In the genomic region with DNA sequence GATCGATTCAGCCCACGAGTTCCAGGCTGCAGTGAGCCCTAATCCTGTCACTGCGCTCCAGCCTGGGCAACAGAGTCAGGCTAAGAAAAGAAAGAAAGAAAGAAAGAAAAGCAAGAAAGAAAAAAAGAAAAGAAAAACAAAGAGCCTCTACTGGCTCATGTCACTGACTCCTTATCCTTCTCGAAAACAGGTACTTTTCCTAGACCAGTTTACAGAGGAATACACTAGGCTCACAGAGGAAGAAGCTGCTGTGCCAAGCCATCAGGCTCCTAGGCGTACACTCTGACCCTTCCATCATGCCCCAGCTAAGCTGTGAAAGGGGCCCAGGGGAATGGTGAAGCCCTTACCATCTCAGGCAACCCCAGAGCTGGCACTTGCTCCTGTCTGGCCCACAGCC, we compare ENCODE assay signal across 9 cellular contexts. TPM values are rescaled to one million over a fixed set of nuclear protein-coding genes. Genes with fewer than 3 reads are reported as not detected.
DNase-seq lines count a peak whose midpoint lies in the region; ATAC-seq and TF ChIP-seq lines count a peak whose summit lies in the region.
"Not testable (repeated sequence)": the region's sequence is repeated elsewhere in the genome, so short reads cannot be mapped to it uniquely, and the experiment has no call there.
"Had no signal": no experiment of that assay in that cellular context is flagged by ENCODE, and none has a peak within 500 bp of the region (broad histone marks: within the 10 kb centered on the region; RNA-seq: fewer than 3 reads in every experiment).

No MANE protein-coding gene starts in this region.

- peak; percentile 24 for DNase-seq in D341Med (ENCODE audit: low spot score)
- not testable (repeated sequence) for DNase-seq in Panc1 (ENCODE audit: low read depth, low spot score); activated CD4-positive, alpha-beta T cell treated with anti-CD3 and anti-CD28 coated beads, Interleukin-2, amount 10 ng/mL, durations not matched to agents 7 days and 5 days; activated naive CD8-positive, alpha-beta T cell treated with anti-CD3 and anti-CD28 coated beads, Interleukin-2, amount 10 ng/mL, durations not matched to agents 7 days and 5 days; natural killer cell
- DNase-seq in iPS-NIHi11 (ENCODE audit: low spot score): peak; percentile 1
- DNase-seq in osteoblast (ENCODE audit: insufficient read length, low spot score, missing footprints): peak; percentile 84
- peak; percentile 6 to 17 for DNase-seq in aorta

- H2AFZ ChIP-seq in osteoblast (ENCODE audit: low read length): not testable (repeated sequence)

- 67 to 89% methylated on average over 5 of the region's 5 CpGs for WGBS in aorta, 2 donors

- CTCF ChIA-PET in Panc1 (lab: Charles Lee): interaction anchor here (0.6 to 4.9 kb wide), 4 partner anchors 11 to 100 kb away, joined by 3 to 37 read pairs (median 4); a partner anchor contains a TSS
- CTCF ChIA-PET in activated CD4-positive, alpha-beta T cell treated with anti-CD3 and anti-CD28 coated beads, Interleukin-2, amount 10 ng/mL, durations not matched to agents 7 days and 5 days (lab: Charles Lee): interaction anchor here (1.1 kb wide), 1 partner anchor 78 kb away, joined by 3 read pairs; a partner anchor contains a TSS

- H3K36me3 Mint-ChIP-seq in activated CD4-positive, alpha-beta T cell treated with anti-CD3 and anti-CD28 coated beads, Interleukin-2, amount 10 ng/mL, durations not matched to agents 7 days and 5 days (ENCODE audit: low read depth); activated naive CD8-positive, alpha-beta T cell treated with anti-CD3 and anti-CD28 coated beads, Interleukin-2, amount 10 ng/mL, durations not matched to agents 7 days and 5 days; natural killer cell: not testable (repeated sequence)

- not testable (repeated sequence) for H3K27me3 ChIP-seq in Panc1 (ENCODE audit: control insufficient read depth, insufficient read depth, low read length); osteoblast (ENCODE audit: insufficient read depth, low read length); aorta (ENCODE audit: control insufficient read depth in 1 of 2, insufficient read depth in 2 of 2, low read length in 1 of 2)

- POLR2A ChIA-PET in Panc1 (lab: Charles Lee): interaction anchor here (0.6 kb wide), 2 partner anchors 180 to 447 kb away, joined by 4 to 12 read pairs; a partner anchor contains a TSS
- POLR2A ChIA-PET in activated CD4-positive, alpha-beta T cell treated with anti-CD3 and anti-CD28 coated beads, Interleukin-2, amount 10 ng/mL, durations not matched to agents 7 days and 5 days (lab: Charles Lee); activated naive CD8-positive, alpha-beta T cell treated with anti-CD3 and anti-CD28 coated beads, Interleukin-2, amount 10 ng/mL, durations not matched to agents 7 days and 5 days (lab: Charles Lee): not testable (repeated sequence)

- not testable (repeated sequence) for H3K4me3 Mint-ChIP-seq in activated CD4-positive, alpha-beta T cell treated with anti-CD3 and anti-CD28 coated beads, Interleukin-2, amount 10 ng/mL, durations not matched to agents 7 days and 5 days; activated naive CD8-positive, alpha-beta T cell treated with anti-CD3 and anti-CD28 coated beads, Interleukin-2, amount 10 ng/mL, durations not matched to agents 7 days and 5 days
- peak overlapping the region; percentile 79 for H3K4me3 Mint-ChIP-seq in natural killer cell

- H3K27ac ChIP-seq in Panc1 (ENCODE audit: low read length); osteoblast (ENCODE audit: low read depth, low read length); aorta (ENCODE audit: low read depth in 1 of 2, low read length in 2 of 2): not testable (repeated sequence)

- H3K4me2 ChIP-seq in osteoblast (ENCODE audit: insufficient read depth, low read length): not testable (repeated sequence)

- peak overlapping the region; percentile 57 for H3K27ac Mint-ChIP-seq in activated CD4-positive, alpha-beta T cell treated with anti-CD3 and anti-CD28 coated beads, Interleukin-2, amount 10 ng/mL, durations not matched to agents 7 days and 5 days
- peak overlapping the region; percentile 40 for H3K27ac Mint-ChIP-seq in activated naive CD8-positive, alpha-beta T cell treated with anti-CD3 and anti-CD28 coated beads, Interleukin-2, amount 10 ng/mL, durations not matched to agents 7 days and 5 days
- H3K27ac Mint-ChIP-seq in natural killer cell: peak overlapping the region in 1 of 2 donors; percentile 5

- H3K9me3 ChIP-seq in Panc1 (ENCODE audit: control insufficient read depth, insufficient read depth, low read depth, low read length); osteoblast (ENCODE audit: low read depth, low read length); aorta (ENCODE audit: control insufficient read depth, low read length): not testable (repeated sequence)

- H3K4me3 ChIP-seq in Panc1 (ENCODE audit: low read depth in 2 of 2, low read length in 2 of 2); osteoblast (ENCODE audit: insufficient read depth, low read length); aorta (ENCODE audit: low read length in 2 of 2): not testable (repeated sequence)

- H3K9me3 Mint-ChIP-seq in activated CD4-positive, alpha-beta T cell treated with anti-CD3 and anti-CD28 coated beads, Interleukin-2, amount 10 ng/mL, durations not matched to agents 7 days and 5 days; activated naive CD8-positive, alpha-beta T cell treated with anti-CD3 and anti-CD28 coated beads, Interleukin-2, amount 10 ng/mL, durations not matched to agents 7 days and 5 days; natural killer cell: not testable (repeated sequence)

- in situ Hi-C loops in Panc1 (cut with HindIII; ENCODE audit: low pct_unique_long_range_greater_than_20kb, low sequenced_read_pairs): not testable (repeated sequence)

- H3K27me3 Mint-ChIP-seq in activated CD4-positive, alpha-beta T cell treated with anti-CD3 and anti-CD28 coated beads, Interleukin-2, amount 10 ng/mL, durations not matched to agents 7 days and 5 days; activated naive CD8-positive, alpha-beta T cell treated with anti-CD3 and anti-CD28 coated beads, Interleukin-2, amount 10 ng/mL, durations not matched to agents 7 days and 5 days; natural killer cell (ENCODE audit: low read depth in 2 of 2): not testable (repeated sequence)

- not testable (repeated sequence) for H3K36me3 ChIP-seq in Panc1 (ENCODE audit: control insufficient read depth, insufficient read depth, low read length); osteoblast (ENCODE audit: insufficient read depth, low read length); aorta (ENCODE audit: control insufficient read depth in 1 of 2, insufficient read depth in 2 of 2, low read length in 1 of 2)

- H3K4me1 Mint-ChIP-seq in activated CD4-positive, alpha-beta T cell treated with anti-CD3 and anti-CD28 coated beads, Interleukin-2, amount 10 ng/mL, durations not matched to agents 7 days and 5 days; activated naive CD8-positive, alpha-beta T cell treated with anti-CD3 and anti-CD28 coated beads, Interleukin-2, amount 10 ng/mL, durations not matched to agents 7 days and 5 days; natural killer cell: not testable (repeated sequence)

- H3K4me1 ChIP-seq in Panc1 (ENCODE audit: control insufficient read depth, insufficient read depth, low read length); osteoblast (ENCODE audit: insufficient read depth, low read length); aorta (ENCODE audit: control insufficient read depth in 1 of 2, insufficient read depth in 2 of 2, low read length in 2 of 2): not testable (repeated sequence)

- intact Hi-C loops in Panc1 (cut with micrococcal nuclease; ENCODE audit: unreplicated experiment) (loop anchor here (10.0 kb wide), 1 partner anchor 242 kb away; no protein-coding TSS in a partner anchor), natural killer cell (cut with micrococcal nuclease) (loop anchor here (2.0 to 5.0 kb wide), 2 partner anchors 14 to 80 kb away; a partner anchor contains a TSS), aorta (cut with DNase I) (loop anchor here in 1 of 2 donors (2.0 kb wide), 1 partner anchor 14 kb away; no protein-coding TSS in a partner anchor)

- BruUV-seq in Panc1 (replicated peaks; lab: Mats Ljungman, UMichigan): not testable (repeated sequence)

- not testable (repeated sequence) for H4K20me1 ChIP-seq in osteoblast (ENCODE audit: insufficient read depth, low read length)

- not testable (repeated sequence) for TF ChIP-seq CTCF in Panc1 (IDR thresholded peaks at IDR 0.05); natural killer cell (IDR thresholded peaks at IDR 0.05); osteoblast (IDR thresholded peaks at IDR 0.05; ENCODE audit: extremely low read depth, low read depth, low read length)

- peak; percentile 5 for ATAC-seq in Panc1
- not testable (repeated sequence) for ATAC-seq in activated naive CD8-positive, alpha-beta T cell treated with anti-CD3 and anti-CD28 coated beads, Interleukin-2, amount 10 ng/mL, durations not matched to agents 7 days and 5 days (ENCODE audit: low read depth); natural killer cell; aorta (ENCODE audit: low FRiP score)

- H3K79me2 ChIP-seq in osteoblast (ENCODE audit: insufficient read depth, low read length): not testable (repeated sequence)

RNA-seq across cellular contexts. Expression of a gene that starts 41.9 kb away (rescaled TPM):
- total RNA-seq in Panc1 (2021; ENCODE audit: unreplicated experiment) (6.4 TPM), natural killer cell (10 to 100 TPM; 10.6 to 25.1 (median 17.3) TPM), osteoblast (under 0.01 TPM in 2 replicates), aorta (100 to 1,000 TPM in 1 of 2 donors, 10 to 100 TPM in 1; 71.2 to 790 TPM)
- 6.9 TPM for polyA plus RNA-seq in Panc1 (2012; ENCODE audit: insufficient read length)
- total RNA-seq in activated CD4-positive, alpha-beta T cell treated with anti-CD3 and anti-CD28 coated beads, Interleukin-2, amount 10 ng/mL, durations not matched to agents 7 days and 5 days: 1 to 10 TPM; 7.1 TPM
- 10 to 100 TPM; 13.1 to 14.0 TPM for total RNA-seq in activated naive CD8-positive, alpha-beta T cell treated with anti-CD3 and anti-CD28 coated beads, Interleukin-2, amount 10 ng/mL, durations not matched to agents 7 days and 5 days
- polyA plus RNA-seq in aorta: 10 to 100 TPM in 1 of 2 donors, 1 to 10 TPM in 1; 1.4 to 16.5 TPM
- total RNA-seq: A172 had no signal

RNA-seq across cellular contexts. Expression of a gene that starts 46.3 kb away (rescaled TPM):
- 4,927 TPM for total RNA-seq in Panc1 (2021; ENCODE audit: unreplicated experiment)
- polyA plus RNA-seq in Panc1 (2012; ENCODE audit: insufficient read length): 6,160 TPM
- total RNA-seq in activated CD4-positive, alpha-beta T cell treated with anti-CD3 and anti-CD28 coated beads, Interleukin-2, amount 10 ng/mL, durations not matched to agents 7 days and 5 days: 100 to 1,000 TPM; 330 to 377 TPM
- total RNA-seq in activated naive CD8-positive, alpha-beta T cell treated with anti-CD3 and anti-CD28 coated beads, Interleukin-2, amount 10 ng/mL, durations not matched to agents 7 days and 5 days: 100 to 1,000 TPM; 344 to 357 TPM
- total RNA-seq in natural killer cell: 100 to 1,000 TPM; 181 to 213 (median 201) TPM
- total RNA-seq in osteoblast: 69.0 and 87.2 TPM in 2 replicates
- 100 to 1,000 TPM; 121 to 150 TPM for total RNA-seq in aorta
- 100 to 1,000 TPM; 158 to 232 TPM for polyA plus RNA-seq in aorta

RNA-seq across cellular contexts. Expression of a gene that starts 58.5 kb away (rescaled TPM):
- total RNA-seq in Panc1 (2021; ENCODE audit: unreplicated experiment) (322 TPM), natural killer cell (10 to 100 TPM; 27.5 to 54.2 (median 43.8) TPM), osteoblast (17.1 and 19.5 TPM in 2 replicates), aorta (10 to 100 TPM in 1 of 2 donors, 1 to 10 TPM in 1; 8.4 to 12.9 TPM)
- polyA plus RNA-seq in Panc1 (2012; ENCODE audit: insufficient read length): 462 TPM
- 10 to 100 TPM; 10.9 to 11.5 TPM for total RNA-seq in activated CD4-positive, alpha-beta T cell treated with anti-CD3 and anti-CD28 coated beads, Interleukin-2, amount 10 ng/mL, durations not matched to agents 7 days and 5 days
- total RNA-seq in activated naive CD8-positive, alpha-beta T cell treated with anti-CD3 and anti-CD28 coated beads, Interleukin-2, amount 10 ng/mL, durations not matched to agents 7 days and 5 days: 10 to 100 TPM; 15.8 to 17.3 TPM
- polyA plus RNA-seq in aorta: 10 to 100 TPM in 1 of 2 donors, 1 to 10 TPM in 1; 4.3 to 17.5 TPM

Comparison
In these comparisons a context has a peak if more than half of its experiments do, and no peak if none do; other contexts are left out.
1. RNA of a gene that starts 46.3 kb away (total RNA-seq): 4,927 TPM in Panc1 (single experiment); 330 to 377 TPM in activated CD4-positive, alpha-beta T cell treated with anti-CD3 and anti-CD28 coated beads, Interleukin-2, amount 10 ng/mL, durations not matched to agents 7 days and 5 days, 344 to 357 TPM in activated naive CD8-positive, alpha-beta T cell treated with anti-CD3 and anti-CD28 coated beads, Interleukin-2, amount 10 ng/mL, durations not matched to agents 7 days and 5 days, 181 to 213 TPM in natural killer cell, 121 to 150 TPM in aorta and 69.0 to 87.2 TPM in osteoblast; every median in the first group is over 10 times any median in the second.